In genomic region chr3:56754753-56755365, GRCh38 we compare ENCODE assay signal across 8 cellular contexts. TPM values are rescaled to one million over a fixed set of nuclear protein-coding genes. Genes with fewer than 3 reads are reported as not detected.
A peak's percentile ranks its signal among the peaks of the same experiment; 100 is the strongest.
DNase-seq lines count a peak whose midpoint lies in the region; ATAC-seq lines count a peak whose summit lies in the region.

No MANE protein-coding gene starts in this region.

- H3K27me3 Mint-ChIP-seq in T-helper 17 cell: no peaks in the 10 kb centered on the region

- H3K4me1 Mint-ChIP-seq in T-helper 17 cell: peaks cover 46% of the 10 kb centered on the region

- no peaks in the 10 kb centered on the region for H3K27me3 ChIP-seq in esophagus (ENCODE audit: control insufficient read depth in 1 of 2, insufficient read depth in 2 of 2, low read length in 2 of 2)

- peaks cover 0 to 4% of the 10 kb centered on the region in 2 donors for H3K4me1 ChIP-seq in esophagus (ENCODE audit: control insufficient read depth in 2 of 2, insufficient read depth in 2 of 2, low read length in 1 of 2)

- H3K4me3 ChIP-seq in esophagus (ENCODE audit: low read depth in 1 of 2, low read length in 2 of 2): peak overlapping the region in 1 of 2 donors; percentile 17

- DNase-seq in T-helper 17 cell: no peak
- DNase-seq in stimulated activated CD4-positive, alpha-beta T cell treated with anti-CD3 and anti-CD28 coated beads, Interleukin-4, amount 100 ng/mL, for 1 hour: peak; percentile 10
- DNase-seq in midbrain (lab: John Stamatoyannopoulos, UW): no peak
- no peak for DNase-seq in head of caudate nucleus

- peaks cover 5% of the 10 kb centered on the region for H3K36me3 Mint-ChIP-seq in T-helper 17 cell (ENCODE audit: low read depth)

- peak overlapping the region; percentile 96 for H3K4me3 Mint-ChIP-seq in T-helper 17 cell

- intact Hi-C loops in head of caudate nucleus (cut with DNase I): no loop called here

- ATAC-seq in GM21447 (IDR thresholded peaks at IDR 0.05; ENCODE audit: unreplicated experiment): peak; percentile 26
- peak; percentile 62 for ATAC-seq in T-helper 17 cell
- no peak for ATAC-seq in HG02840 (IDR thresholded peaks at IDR 0.05; ENCODE audit: low FRiP score, unreplicated experiment)
- ATAC-seq in GM18873 (IDR thresholded peaks at IDR 0.05; ENCODE audit: low FRiP score, unreplicated experiment): no peak

- H3K27ac ChIP-seq in esophagus (ENCODE audit: low read depth in 2 of 2, low read length in 1 of 2): peak overlapping the region; percentile 35 to 73

- H3K27ac Mint-ChIP-seq in T-helper 17 cell: peak overlapping the region; percentile 97

- peaks cover 0 to 5% of the 10 kb centered on the region in 2 donors for H3K36me3 ChIP-seq in esophagus (ENCODE audit: control insufficient read depth in 2 of 2, insufficient read depth in 2 of 2, low read length in 1 of 2)

- WGBS in esophagus, 2 donors: 55 to 64% methylated on average over 21 of the region's 21 CpGs

- H3K9me3 ChIP-seq in T-helper 17 cell (ENCODE audit: control insufficient read depth, low read length, poor library complexity, severe bottlenecking): no peaks in the 10 kb centered on the region
- H3K9me3 ChIP-seq in esophagus (ENCODE audit: control insufficient read depth in 2 of 2, insufficient read depth in 1 of 2, low read depth in 1 of 2, low read length in 1 of 2): no peaks in the 10 kb centered on the region

RNA-seq across cellular contexts. Expression of gene ARHGEF3, which starts 46.9 kb away (rescaled TPM):
- 10 to 100 TPM; 70.2 to 71.0 TPM for total RNA-seq in T-helper 17 cell
- polyA plus RNA-seq in esophagus: 10 to 100 TPM; 11.1 to 13.2 TPM

Comparison
In these comparisons a context has a peak if more than half of its experiments do, and no peak if none do; other contexts are left out.
1. ATAC-seq: peak in GM21447 (single experiment) and T-helper 17 cell (single experiment); none in HG02840 (single experiment) and GM18873 (single experiment).